Comparison of ENCODE assay signal across 1 cellular context in the genomic region with DNA sequence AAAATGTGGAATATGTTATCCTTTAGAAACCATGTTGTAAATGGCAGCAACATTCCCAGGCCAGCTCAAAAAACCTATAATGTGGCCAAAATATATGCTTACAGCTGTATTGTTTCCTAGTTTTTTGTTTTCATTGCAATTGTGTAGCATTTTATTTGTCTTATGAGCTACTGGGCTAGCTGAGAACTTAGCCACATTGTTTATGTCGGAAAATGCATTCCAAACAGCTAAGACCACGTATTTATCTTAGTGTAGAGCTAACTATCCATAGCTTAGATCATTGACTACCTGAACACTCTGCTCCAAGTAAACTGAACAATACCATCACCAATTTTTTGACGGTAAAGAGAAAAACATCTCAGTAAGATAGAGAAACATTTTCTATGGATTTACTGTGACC.
TF ChIP-seq lines count a peak whose summit lies in the region.

No MANE protein-coding gene starts in this region.

TF ChIP-seq in K562, 482 proteins besides CTCF, POLR2A, EP300 and RAD21:
- TF ChIP-seq HOMEZ (CRISPR knock-in tag; IDR thresholded peaks at IDR 0.05), result no peak
- no peak for TF ChIP-seq ZNF592 (IDR thresholded peaks at IDR 0.05)
- no peak for TF ChIP-seq NCOA1 (IDR thresholded peaks at IDR 0.05; ENCODE audit: low read depth)
- TF ChIP-seq ZNF830 (CRISPR knock-in tag; IDR thresholded peaks at IDR 0.05), result no peak
- no peak for TF ChIP-seq E2F3 (CRISPR knock-in tag; IDR thresholded peaks at IDR 0.05)
- TF ChIP-seq POLR2G (IDR thresholded peaks at IDR 0.05; ENCODE audit: low read depth, low read length), result no peak
- no peak for TF ChIP-seq ZBTB1 (CRISPR knock-in tag; IDR thresholded peaks at IDR 0.05; ENCODE audit: borderline replicate concordance, low read depth)
